In the genomic region with DNA sequence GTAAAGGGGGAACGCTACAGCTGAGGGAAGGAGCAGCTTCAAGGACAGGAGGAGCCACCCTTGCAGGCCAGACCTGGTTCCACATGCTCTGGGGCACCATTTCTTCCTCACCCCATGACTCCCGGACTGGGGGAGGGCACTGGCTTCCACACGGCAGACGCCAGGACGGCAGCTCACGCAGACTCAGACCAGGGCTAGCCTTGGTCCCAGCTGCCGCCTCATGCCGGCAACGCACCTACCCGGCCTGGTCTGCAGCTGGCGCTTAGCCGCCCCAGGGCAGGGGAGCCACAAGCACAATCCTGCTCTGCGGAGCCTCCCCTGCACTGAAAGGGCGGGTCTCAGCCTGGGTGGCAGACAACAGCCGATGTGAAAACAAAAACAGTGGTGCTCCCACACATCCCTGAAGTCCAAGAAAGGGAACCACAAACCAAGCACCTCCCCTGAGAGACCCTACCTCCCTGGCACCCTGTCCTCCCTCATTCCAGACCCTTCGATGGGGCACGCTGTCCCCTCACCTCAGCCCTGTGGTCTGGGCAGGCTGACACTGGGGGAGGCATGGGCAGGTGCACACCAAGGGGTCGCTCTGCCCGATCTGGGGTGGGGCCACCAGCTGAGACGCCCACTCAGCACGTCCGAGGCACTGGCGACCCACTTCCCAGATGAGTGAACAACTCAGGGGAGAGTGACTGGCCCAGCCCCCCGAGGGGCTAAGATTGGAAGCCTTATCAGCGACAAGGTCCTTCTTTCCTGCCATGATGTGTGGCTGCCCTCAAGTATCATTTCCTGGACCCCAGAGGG, we compare ENCODE assay signal across 18 cellular contexts.
A peak's percentile ranks its signal among the peaks of the same experiment; 100 is the strongest.
DNase-seq lines count a peak whose midpoint lies in the region; ATAC-seq and TF ChIP-seq lines count a peak whose summit lies in the region.
"Had no signal": no experiment of that assay in that cellular context is flagged by ENCODE, and none has a peak within 500 bp of the region (broad histone marks: within the 10 kb centered on the region; RNA-seq: fewer than 3 reads in every experiment).

No MANE protein-coding gene starts in this region.

- TF ChIP-seq EP300 in neural cell (conservative IDR thresholded peaks at IDR 0.05; ENCODE audit: poor library complexity, severe bottlenecking), result no peak

- H3K4me1 ChIP-seq in left ventricle myocardium inferior, result peaks cover 79% of the 10 kb centered on the region
- H3K4me1 ChIP-seq in vagina, result peaks cover 41% of the 10 kb centered on the region

- H3K4me2 ChIP-seq in neural cell (ENCODE audit: low read length), result no peak overlapping the region
- H3K4me2 ChIP-seq: smooth muscle cell had no signal

- no peak overlapping the region for H3K4me3 Mint-ChIP-seq in dendritic cell treated with granulocyte-macrophage colony-stimulating factor and Interleukin-4, amounts not matched to agents 40 ng/mL and 50 ng/mL, for 4 days
- H3K4me3 Mint-ChIP-seq: activated naive CD8-positive, alpha-beta T cell treated with anti-CD3 and anti-CD28 coated beads, Interleukin-2, amount 10 ng/mL, durations not matched to agents 7 days and 5 days; brain; CD4-positive, alpha-beta memory T cell had no signal

- ATAC-seq in Right ventricle myocardium inferior, result no peak
- ATAC-seq in GM19397 (IDR thresholded peaks at IDR 0.05; ENCODE audit: unreplicated experiment), result no peak
- ATAC-seq in GM18505 (IDR thresholded peaks at IDR 0.05; ENCODE audit: unreplicated experiment), result no peak

- H3K9me3 Mint-ChIP-seq in dendritic cell treated with granulocyte-macrophage colony-stimulating factor and Interleukin-4, amounts not matched to agents 40 ng/mL and 50 ng/mL, for 4 days, result peaks cover 10% of the 10 kb centered on the region
- H3K9me3 Mint-ChIP-seq: activated naive CD8-positive, alpha-beta T cell treated with anti-CD3 and anti-CD28 coated beads, Interleukin-2, amount 10 ng/mL, durations not matched to agents 7 days and 5 days; brain had no signal

- H3K36me3 ChIP-seq in left ventricle myocardium inferior (no peaks in the 10 kb centered on the region), neural cell (ENCODE audit: insufficient read depth, low read length) (no peaks in the 10 kb centered on the region), vagina (no peaks in the 10 kb centered on the region)
- H3K36me3 ChIP-seq: thyroid gland had no signal

- H3K36me3 Mint-ChIP-seq in dendritic cell treated with granulocyte-macrophage colony-stimulating factor and Interleukin-4, amounts not matched to agents 40 ng/mL and 50 ng/mL, for 4 days (ENCODE audit: low read depth), result peaks cover 93% of the 10 kb centered on the region

- H3K9me3 ChIP-seq in left ventricle myocardium inferior (replicated peaks) (no peaks in the 10 kb centered on the region), neural cell (ENCODE audit: low read length) (no peaks in the 10 kb centered on the region), vagina (no peaks in the 10 kb centered on the region)
- H3K9me3 ChIP-seq: thyroid gland had no signal

- TF ChIP-seq CTCF in left ventricle myocardium inferior (IDR thresholded peaks at IDR 0.05; ENCODE audit: borderline replicate concordance), result no peak
- no peak for TF ChIP-seq CTCF in neural cell (IDR thresholded peaks at IDR 0.05; ENCODE audit: poor library complexity, severe bottlenecking)
- TF ChIP-seq CTCF in vagina (IDR thresholded peaks at IDR 0.05), result no peak

- TF ChIP-seq POLR2A in vagina (IDR thresholded peaks at IDR 0.05) (no peak), GM18505 (IDR thresholded peaks at IDR 0.05; ENCODE audit: borderline replicate concordance, extremely low read depth, insufficient read depth, insufficient read length) (no peak)

- TF ChIP-seq RAD21 in neural cell (conservative IDR thresholded peaks at IDR 0.05), result no peak

- H3K4me1 Mint-ChIP-seq in dendritic cell treated with granulocyte-macrophage colony-stimulating factor and Interleukin-4, amounts not matched to agents 40 ng/mL and 50 ng/mL, for 4 days (ENCODE audit: low read depth), result peaks cover 82% of the 10 kb centered on the region
- H3K4me1 Mint-ChIP-seq: CD4-positive, alpha-beta memory T cell had no signal

- no peak overlapping the region for H2AFZ ChIP-seq in neural cell (ENCODE audit: low read depth, low read length)

- H3F3A ChIP-seq in neural cell (ENCODE audit: insufficient read depth, low read length, poor library complexity, severe bottlenecking), result peaks cover 6% of the 10 kb centered on the region

- H3K9me2 ChIP-seq in neural cell (ENCODE audit: insufficient read depth, low read length), result no peaks in the 10 kb centered on the region

- no peaks in the 10 kb centered on the region for H3K27me3 ChIP-seq in left ventricle myocardium inferior (ENCODE audit: low read depth)
- H3K27me3 ChIP-seq in neural cell (ENCODE audit: insufficient read depth, low read depth, low read length), result no peaks in the 10 kb centered on the region
- H3K27me3 ChIP-seq in vagina, result no peaks in the 10 kb centered on the region
- H3K27me3 ChIP-seq: thyroid gland had no signal

- peak overlapping the region; percentile 87 for H3K27ac Mint-ChIP-seq in dendritic cell treated with granulocyte-macrophage colony-stimulating factor and Interleukin-4, amounts not matched to agents 40 ng/mL and 50 ng/mL, for 4 days
- H3K27ac Mint-ChIP-seq: activated naive CD8-positive, alpha-beta T cell treated with anti-CD3 and anti-CD28 coated beads, Interleukin-2, amount 10 ng/mL, durations not matched to agents 7 days and 5 days; CD4-positive, alpha-beta memory T cell had no signal

- no peaks in the 10 kb centered on the region for H3K27me3 Mint-ChIP-seq in dendritic cell treated with granulocyte-macrophage colony-stimulating factor and Interleukin-4, amounts not matched to agents 40 ng/mL and 50 ng/mL, for 4 days
- H3K27me3 Mint-ChIP-seq: activated naive CD8-positive, alpha-beta T cell treated with anti-CD3 and anti-CD28 coated beads, Interleukin-2, amount 10 ng/mL, durations not matched to agents 7 days and 5 days; brain; CD4-positive, alpha-beta memory T cell had no signal

- intact Hi-C loops in left ventricle myocardium inferior (cut with micrococcal nuclease), result no loop called here
- intact Hi-C loops in Right ventricle myocardium inferior (cut with DNase I), result no loop called here
- intact Hi-C loops in dendritic cell treated with granulocyte-macrophage colony-stimulating factor and Interleukin-4, amounts not matched to agents 40 ng/mL and 50 ng/mL, for 4 days (cut with micrococcal nuclease), result no loop called here
- intact Hi-C loops in vagina (cut with DNase I), result no loop called here

- H3K9ac ChIP-seq in neural cell (ENCODE audit: low read length), result peak overlapping the region; percentile 3

- H3K27ac ChIP-seq in left ventricle myocardium inferior (replicated peaks) (peak overlapping the region; percentile 91), neural cell (ENCODE audit: low read length) (peak overlapping the region; percentile 95), vagina (peak overlapping the region; percentile 60)
- H3K27ac ChIP-seq: epithelial cell of prostate had no signal

- H3K4me3 ChIP-seq in left ventricle myocardium inferior (no peak overlapping the region), neural cell (ENCODE audit: low read length) (no peak overlapping the region), vagina (no peak overlapping the region)
- H3K4me3 ChIP-seq: smooth muscle cell, thyroid gland had no signal

- no peaks in the 10 kb centered on the region for H4K20me1 ChIP-seq in neural cell (ENCODE audit: insufficient read depth)

- no peak for DNase-seq in left ventricle myocardium inferior
- no peak for DNase-seq in Right ventricle myocardium inferior (ENCODE audit: missing footprints)
- no peak for DNase-seq in vagina (ENCODE audit: extremely low spot score in 2 of 2)
- DNase-seq in NCI-H446 treated with DMSO at 0.1 percent for 48 hours (lab: John Stamatoyannopoulos, UW), result no peak
- DNase-seq: ACHN; activated CD4-positive, alpha-beta T cell treated with anti-CD3 and anti-CD28 coated beads for 1 hour; activated naive CD8-positive, alpha-beta T cell treated with anti-CD3 and anti-CD28 coated beads, Interleukin-2, amount 10 ng/mL, durations not matched to agents 7 days and 5 days; CD4-positive, alpha-beta memory T cell; cortex of kidney; NCI-H1436 treated with DMSO at 0.1 percent for 48 hours; thyroid gland had no signal

- no peaks in the 10 kb centered on the region for H3K79me2 ChIP-seq in neural cell (replicated peaks; ENCODE audit: insufficient read depth, low read length)

TF ChIP-seq in neural cell, 6 proteins besides CTCF, POLR2A, EP300 and RAD21:
- TF ChIP-seq POLR2AphosphoS5 (IDR thresholded peaks at IDR 0.05), result no peak
- no peak for TF ChIP-seq MXI1 (conservative IDR thresholded peaks at IDR 0.05; ENCODE audit: poor library complexity, severe bottlenecking)
- TF ChIP-seq SMC3 (conservative IDR thresholded peaks at IDR 0.05; ENCODE audit: poor library complexity), result no peak
- TF ChIP-seq, protein P1, sequence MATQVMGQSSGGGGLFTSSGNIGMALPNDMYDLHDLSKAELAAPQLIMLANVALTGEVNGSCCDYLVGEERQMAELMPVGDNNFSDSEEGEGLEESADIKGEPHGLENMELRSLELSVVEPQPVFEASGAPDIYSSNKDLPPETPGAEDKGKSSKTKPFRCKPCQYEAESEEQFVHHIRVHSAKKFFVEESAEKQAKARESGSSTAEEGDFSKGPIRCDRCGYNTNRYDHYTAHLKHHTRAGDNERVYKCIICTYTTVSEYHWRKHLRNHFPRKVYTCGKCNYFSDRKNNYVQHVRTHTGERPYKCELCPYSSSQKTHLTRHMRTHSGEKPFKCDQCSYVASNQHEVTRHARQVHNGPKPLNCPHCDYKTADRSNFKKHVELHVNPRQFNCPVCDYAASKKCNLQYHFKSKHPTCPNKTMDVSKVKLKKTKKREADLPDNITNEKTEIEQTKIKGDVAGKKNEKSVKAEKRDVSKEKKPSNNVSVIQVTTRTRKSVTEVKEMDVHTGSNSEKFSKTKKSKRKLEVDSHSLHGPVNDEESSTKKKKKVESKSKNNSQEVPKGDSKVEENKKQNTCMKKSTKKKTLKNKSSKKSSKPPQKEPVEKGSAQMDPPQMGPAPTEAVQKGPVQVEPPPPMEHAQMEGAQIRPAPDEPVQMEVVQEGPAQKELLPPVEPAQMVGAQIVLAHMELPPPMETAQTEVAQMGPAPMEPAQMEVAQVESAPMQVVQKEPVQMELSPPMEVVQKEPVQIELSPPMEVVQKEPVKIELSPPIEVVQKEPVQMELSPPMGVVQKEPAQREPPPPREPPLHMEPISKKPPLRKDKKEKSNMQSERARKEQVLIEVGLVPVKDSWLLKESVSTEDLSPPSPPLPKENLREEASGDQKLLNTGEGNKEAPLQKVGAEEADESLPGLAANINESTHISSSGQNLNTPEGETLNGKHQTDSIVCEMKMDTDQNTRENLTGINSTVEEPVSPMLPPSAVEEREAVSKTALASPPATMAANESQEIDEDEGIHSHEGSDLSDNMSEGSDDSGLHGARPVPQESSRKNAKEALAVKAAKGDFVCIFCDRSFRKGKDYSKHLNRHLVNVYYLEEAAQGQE (IDR thresholded peaks at IDR 0.05; ENCODE audit: borderline replicate concordance), result no peak
- TF ChIP-seq TAF1 (IDR thresholded peaks at IDR 0.05; ENCODE audit: low read depth), result no peak
- no peak for TF ChIP-seq EZH2 (IDR thresholded peaks at IDR 0.05; ENCODE audit: borderline replicate concordance, insufficient read depth, low read length, poor library complexity, severe bottlenecking)
